In the genomic region with DNA sequence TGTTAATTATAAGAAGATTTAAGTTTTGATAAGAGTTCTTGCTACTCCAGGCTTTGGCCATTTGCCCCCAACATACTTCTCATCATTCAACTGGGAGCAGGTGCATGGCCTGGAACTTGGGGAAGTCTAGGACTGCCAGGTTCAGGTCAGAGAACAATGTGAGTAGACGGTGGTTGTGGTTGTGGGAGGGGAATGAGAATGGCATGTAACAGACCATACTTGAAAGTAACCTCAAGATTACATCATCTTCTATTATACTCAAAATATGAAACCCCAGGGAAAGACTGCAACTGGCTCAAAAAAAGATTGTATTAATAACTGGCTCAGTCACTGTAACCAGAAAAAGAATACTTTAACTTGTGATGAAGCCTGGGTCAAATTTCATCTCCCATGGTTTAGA, we compare ENCODE assay signal across 10 cellular contexts.
A peak's percentile ranks its signal among the peaks of the same experiment; 100 is the strongest.
DNase-seq lines count a peak whose midpoint lies in the region; ATAC-seq and TF ChIP-seq lines count a peak whose summit lies in the region.
"Had no signal": no experiment of that assay in that cellular context is flagged by ENCODE, and none has a peak within 500 bp of the region (broad histone marks: within the 10 kb centered on the region; RNA-seq: fewer than 3 reads in every experiment).

No MANE protein-coding gene starts in this region.

- TF ChIP-seq CTCF in GM20000 (IDR thresholded peaks at IDR 0.05; ENCODE audit: extremely low read depth, missing control alignments) (no peak), ascending aorta (IDR thresholded peaks at IDR 0.05) (no peak), testis (IDR thresholded peaks at IDR 0.05) (no peak)

- intact Hi-C loops in ascending aorta (cut with DNase I) (no loop called here), testis (cut with DNase I; ENCODE audit: low total_unique reads) (no loop called here)

- TF ChIP-seq POLR2A in testis (IDR thresholded peaks at IDR 0.05) = no peak

- no peaks in the 10 kb centered on the region for H3K36me3 ChIP-seq in ascending aorta
- no peaks in the 10 kb centered on the region for H3K36me3 ChIP-seq in testis (ENCODE audit: low read depth, missing control alignments)

- H3K4me1 ChIP-seq in ascending aorta (no peaks in the 10 kb centered on the region), testis (no peaks in the 10 kb centered on the region)

- peak; percentile 54 for DNase-seq in AG20443 (ENCODE audit: low spot score)
- peak; percentile 6 for DNase-seq in GM20000 (ENCODE audit: low spot score)
- peak; percentile 85 for DNase-seq in astrocyte of the hippocampus (ENCODE audit: low read depth, low spot score)
- no peak for DNase-seq in SIG-M5 (lab: John Stamatoyannopoulos, UW)
- no peak for DNase-seq in ascending aorta (ENCODE audit: low spot score in 2 of 2)
- DNase-seq in testis = no peak
- DNase-seq in caudate nucleus (lab: John Stamatoyannopoulos, UW) = no peak
- DNase-seq: DMS153, dorsolateral prefrontal cortex had no signal

- H3K27me3 ChIP-seq in ascending aorta (no peaks in the 10 kb centered on the region), testis (no peaks in the 10 kb centered on the region)
- H3K27me3 ChIP-seq: dorsolateral prefrontal cortex had no signal

- H3K27ac ChIP-seq in ascending aorta (no peak overlapping the region), testis (no peak overlapping the region), caudate nucleus (ENCODE audit: low read depth, low read length) (no peak overlapping the region)
- H3K27ac ChIP-seq: dorsolateral prefrontal cortex had no signal

- WGBS in testis, 2 donors = 31 to 33% methylated on average over 1 of the region's 1 CpG

- no peak overlapping the region for H3K4me3 ChIP-seq in ascending aorta
- no peak overlapping the region for H3K4me3 ChIP-seq in testis
- H3K4me3 ChIP-seq: dorsolateral prefrontal cortex had no signal

- peak; percentile 94 for ATAC-seq in HG03575 (IDR thresholded peaks at IDR 0.05; ENCODE audit: extremely low read depth, insufficient number of reproducible peaks, low FRiP score, unreplicated experiment)

- no peaks in the 10 kb centered on the region for H3K9me3 ChIP-seq in ascending aorta
- H3K9me3 ChIP-seq in testis = no peaks in the 10 kb centered on the region

Comparison
In these comparisons a context has a peak if more than half of its experiments do, and no peak if none do; other contexts are left out.
1. DNase-seq: peak in AG20443 (single experiment), GM20000 (single experiment) and astrocyte of the hippocampus (single experiment); none in SIG-M5 (single experiment), ascending aorta (0 of 2), testis (single experiment) and caudate nucleus (0 of 61).